Comparison of ENCODE assay signal across 23 cellular contexts in the genomic region with DNA sequence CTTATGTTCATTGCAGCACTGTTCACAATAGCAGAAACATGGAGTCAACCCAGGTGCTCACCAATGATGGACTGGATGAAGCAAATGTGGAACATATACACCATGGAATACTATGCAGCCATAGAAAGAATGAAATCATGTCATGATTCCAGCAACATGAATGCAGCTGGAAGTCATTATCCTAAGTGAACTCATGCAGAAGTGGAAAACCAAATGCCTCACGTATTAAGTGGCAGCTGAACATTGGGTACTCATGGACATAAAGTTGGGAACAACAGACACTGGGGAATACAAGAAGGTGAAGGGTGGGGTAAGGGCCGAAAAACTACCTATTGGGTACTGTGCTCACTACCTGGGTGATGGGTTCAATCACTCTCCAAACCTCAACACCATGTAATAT.
"Had no signal": no experiment of that assay in that cellular context is flagged by ENCODE, and none has a peak within 500 bp of the region (broad histone marks: within the 10 kb centered on the region; RNA-seq: fewer than 3 reads in every experiment).

No MANE protein-coding gene starts in this region.

- ATAC-seq: esophagus mucosa; gastrocnemius medialis; left ventricle myocardium superior; lower lobe of right lung; naive thymus-derived CD8-positive, alpha-beta T cell; psoas muscle; right cardiac atrium; stimulated activated naive B cell treated with anti-CD40 and anti-IgM and Interleukin-4, amounts not matched to agents 10 μg/mL and 1 μg/mL and 100 μg/mL, for 72 hours had no signal

- H3K4me1 ChIP-seq: gastrocnemius medialis, lower lobe of right lung, psoas muscle, tibial nerve, upper lobe of left lung had no signal

- H3K27ac ChIP-seq: colonic mucosa, epithelial cell of prostate, gastrocnemius medialis, lower lobe of right lung, ovary, psoas muscle, skin epidermis, thoracic aorta, tibial nerve, upper lobe of left lung had no signal

- H3K9me3 ChIP-seq: colonic mucosa, gastrocnemius medialis, lower lobe of right lung, ovary, thoracic aorta, tibial nerve, upper lobe of left lung had no signal

- H3K36me3 ChIP-seq: colonic mucosa, gastrocnemius medialis, lower lobe of right lung, ovary, thoracic aorta, tibial nerve, upper lobe of left lung had no signal

- H3K27me3 ChIP-seq: colonic mucosa, gastrocnemius medialis, ovary, tibial nerve, upper lobe of left lung had no signal

- DNase-seq: colonic mucosa; effector CD8-positive, alpha-beta T cell; endodermal cell; gastrocnemius medialis; head of caudate nucleus; left ventricle myocardium superior; lower lobe of right lung; naive thymus-derived CD8-positive, alpha-beta T cell; nephron progenitor cell; occipital lobe; ovary; posterior cingulate gyrus; psoas muscle; right cardiac atrium; stimulated activated CD4-positive, alpha-beta T cell treated with anti-CD3 and anti-CD28 coated beads, Interleukin-15, amount 100 ng/mL, for 24 hours; stimulated activated CD4-positive, alpha-beta T cell treated with anti-CD3 and anti-CD28 coated beads, Interleukin-2, amount 100 ng/mL, for 48 hours; stimulated activated naive B cell treated with anti-CD40 and anti-IgM and Interleukin-4, amounts not matched to agents 10 μg/mL and 1 μg/mL and 100 μg/mL, for 72 hours had no signal

- H3K4me3 ChIP-seq: colonic mucosa, gastrocnemius medialis, lower lobe of right lung, ovary, psoas muscle, skin epidermis, thoracic aorta, tibial nerve, upper lobe of left lung had no signal
